12 cellular contexts compared by ENCODE assay signal in genomic region chr1:190475394-190476250, GRCh38. TPM values are rescaled to one million over a fixed set of nuclear protein-coding genes. Genes with fewer than 3 reads are reported as not detected.
DNase-seq lines count a peak whose midpoint lies in the region; ATAC-seq and TF ChIP-seq lines count a peak whose summit lies in the region.
"Had no signal": no experiment of that assay in that cellular context is flagged by ENCODE, and none has a peak within 500 bp of the region (broad histone marks: within the 10 kb centered on the region; RNA-seq: fewer than 3 reads in every experiment).

No MANE protein-coding gene starts in this region.

- POLR2A ChIA-PET in Caco-2 (lab: Charles Lee): no interaction called here

- ATAC-seq in GM21447 (IDR thresholded peaks at IDR 0.05; ENCODE audit: unreplicated experiment): no peak
- ATAC-seq in GM19324 (IDR thresholded peaks at IDR 0.05; ENCODE audit: low FRiP score, unreplicated experiment): no peak

- BruUV-seq in Caco-2 (replicated peaks; lab: Mats Ljungman, UMichigan): no TSS peak

- H3K4me1 ChIP-seq in HAP-1: peaks cover 23% of the 10 kb centered on the region
- H3K4me1 ChIP-seq in iPS-15b (ENCODE audit: control insufficient read depth, insufficient read depth, low read length): peaks cover 20% of the 10 kb centered on the region
- no peaks in the 10 kb centered on the region for H3K4me1 ChIP-seq in Caco-2
- peaks cover 7% of the 10 kb centered on the region for H3K4me1 ChIP-seq in BE2C

- in situ Hi-C loops in HAP-1 (cut with MboI; ENCODE audit: low sequenced_read_pairs): no loop called here

- intact Hi-C loops in Caco-2 (cut with micrococcal nuclease; ENCODE audit: unreplicated experiment): no loop called here

- CTCF ChIA-PET in Caco-2 (lab: Charles Lee): interaction anchor here (0.7 kb wide), 1 partner anchor 1315 kb away, joined by 4 read pairs; no protein-coding TSS in a partner anchor

- TF ChIP-seq CTCF in brain (conservative IDR thresholded peaks at IDR 0.05) (no peak), Caco-2 (IDR thresholded peaks at IDR 0.05; ENCODE audit: insufficient read depth in 1 of 2, low read depth in 1 of 2, low read length in 1 of 2, severe bottlenecking in 1 of 2, unreplicated experiment in 1 of 2) (no peak), BE2C (IDR thresholded peaks at IDR 0.05; ENCODE audit: low read depth, low read length) (no peak)

- H3K4me1 Mint-ChIP-seq in brain (peaks cover 54% of the 10 kb centered on the region), Caco-2 (ENCODE audit: low read depth, unreplicated experiment) (peaks cover 7% of the 10 kb centered on the region)

- no peaks in the 10 kb centered on the region for H3K9me3 ChIP-seq in HAP-1
- H3K9me3 ChIP-seq in iPS-15b (ENCODE audit: control insufficient read depth, insufficient read depth, low read length): no peaks in the 10 kb centered on the region
- no peaks in the 10 kb centered on the region for H3K9me3 ChIP-seq in Caco-2
- H3K9me3 ChIP-seq in BE2C: no peaks in the 10 kb centered on the region

- no peaks in the 10 kb centered on the region for H3K36me3 Mint-ChIP-seq in brain
- H3K36me3 Mint-ChIP-seq in Caco-2 (ENCODE audit: insufficient read depth, unreplicated experiment): no peaks in the 10 kb centered on the region

- DNase-seq in HAP-1 (ENCODE audit: low spot score in 2 of 2) (peak; percentile 5 to 46), renal cortical epithelial cell (ENCODE audit: low read depth) (peak; percentile 12), Caco-2 (no peak), BE2C (no peak)
- DNase-seq: activated T-cell treated with anti-CD3 and anti-CD28 coated beads, Interleukin-2, amount 50 U/mL, for 48 hours; NCI-H1417; T1000 had no signal

- no peak overlapping the region for H3K9ac ChIP-seq in iPS-15b (ENCODE audit: low read depth, low read length)

- H3K27me3 Mint-ChIP-seq in brain (peaks cover 25% of the 10 kb centered on the region), Caco-2 (ENCODE audit: insufficient read depth, unreplicated experiment) (peaks cover 8% of the 10 kb centered on the region)

- H3K27ac Mint-ChIP-seq in brain (peak overlapping the region; percentile 72 to 98 (median 97)), Caco-2 (ENCODE audit: unreplicated experiment) (no peak overlapping the region)

- H3K4me3 Mint-ChIP-seq in brain (peak overlapping the region; percentile 91 to 96 (median 94)), Caco-2 (ENCODE audit: unreplicated experiment) (no peak overlapping the region)

- H3K27me3 ChIP-seq in HAP-1 (ENCODE audit: low read depth): no peaks in the 10 kb centered on the region
- H3K27me3 ChIP-seq in iPS-15b (ENCODE audit: control insufficient read depth, insufficient read depth, low read length): peaks cover 53% of the 10 kb centered on the region
- no peaks in the 10 kb centered on the region for H3K27me3 ChIP-seq in Caco-2 (replicated peaks; ENCODE audit: control insufficient read depth, insufficient read depth, low read length)
- no peaks in the 10 kb centered on the region for H3K27me3 ChIP-seq in BE2C

- peaks cover 0 to 3% (median 0%) of the 10 kb centered on the region in 5 experiments for H3K9me3 Mint-ChIP-seq in brain
- H3K9me3 Mint-ChIP-seq in Caco-2 (ENCODE audit: unreplicated experiment): no peaks in the 10 kb centered on the region

- H3K36me3 ChIP-seq in HAP-1 (replicated peaks) (no peaks in the 10 kb centered on the region), iPS-15b (ENCODE audit: control insufficient read depth, insufficient read depth, low read length) (no peaks in the 10 kb centered on the region), Caco-2 (ENCODE audit: control insufficient read depth, insufficient read depth, low read length) (no peaks in the 10 kb centered on the region), BE2C (no peaks in the 10 kb centered on the region)

- peak overlapping the region; percentile 27 for H3K4me3 ChIP-seq in HAP-1
- H3K4me3 ChIP-seq in iPS-15b (ENCODE audit: low read depth, low read length): peak overlapping the region; percentile 70
- no peak overlapping the region for H3K4me3 ChIP-seq in Caco-2 (ENCODE audit: low read depth, low read length)
- no peak overlapping the region for H3K4me3 ChIP-seq in BE2C (ENCODE audit: low read depth, low read length)

RNA-seq across cellular contexts. Expression of gene BRINP3, which starts 2.0 kb away (rescaled TPM):
- polyA plus RNA-seq in brain (ENCODE audit: insufficient read depth, low read depth, low replicate concordance): 3.8 TPM
- total RNA-seq in renal cortical epithelial cell (0.10 TPM in 1 of 2 replicates, not detected in the other), Caco-2 (2022) (not detected in 2 replicates)
- polyA plus RNA-seq in BE2C (2012; ENCODE audit: insufficient read depth, insufficient read length, low read depth): 1.3 TPM
- total RNA-seq: lung microvascular endothelial cell had no signal

Comparison
In these comparisons a context has a peak if more than half of its experiments do, and no peak if none do; other contexts are left out.
1. DNase-seq: peak in HAP-1 (2 of 2) and renal cortical epithelial cell (single experiment); none in Caco-2 (0 of 2) and BE2C (single experiment).
2. H3K4me3 ChIP-seq: peak in HAP-1 (single experiment) and iPS-15b (single experiment); none in Caco-2 (single experiment) and BE2C (single experiment).